ENCODE assay signal across 22 cellular contexts in genomic region chr12:60836651-60837050, GRCh38.
DNase-seq lines count a peak whose midpoint lies in the region.
"Had no signal": no experiment of that assay in that cellular context is flagged by ENCODE, and none has a peak within 500 bp of the region (broad histone marks: within the 10 kb centered on the region; RNA-seq: fewer than 3 reads in every experiment).

No MANE protein-coding gene starts in this region.

- DNase-seq in SK-N-DZ (ENCODE audit: low spot score) (peak; percentile 91), NCI-H748 (lab: John Stamatoyannopoulos, UW; ENCODE audit: unreplicated experiment) (no peak)
- DNase-seq: 8988T; ACHN; AML-193; BE2C; C1 segment of cervical spinal cord; Caco-2; Calu3; CD4-positive, alpha-beta memory T cell; CD4-positive, alpha-beta T cell; CD4-positive, CD25-positive, alpha-beta regulatory T cell; CD8-positive, alpha-beta memory T cell; CD8-positive, alpha-beta T cell; COR-L47; DMS 273 treated with DMSO at 0.1 percent for 48 hours; DMS153; DMS53; DMS79; DMS79 treated with DMSO at 0.1 percent for 48 hours; DND-41; EL had no signal
